In the genomic region with DNA sequence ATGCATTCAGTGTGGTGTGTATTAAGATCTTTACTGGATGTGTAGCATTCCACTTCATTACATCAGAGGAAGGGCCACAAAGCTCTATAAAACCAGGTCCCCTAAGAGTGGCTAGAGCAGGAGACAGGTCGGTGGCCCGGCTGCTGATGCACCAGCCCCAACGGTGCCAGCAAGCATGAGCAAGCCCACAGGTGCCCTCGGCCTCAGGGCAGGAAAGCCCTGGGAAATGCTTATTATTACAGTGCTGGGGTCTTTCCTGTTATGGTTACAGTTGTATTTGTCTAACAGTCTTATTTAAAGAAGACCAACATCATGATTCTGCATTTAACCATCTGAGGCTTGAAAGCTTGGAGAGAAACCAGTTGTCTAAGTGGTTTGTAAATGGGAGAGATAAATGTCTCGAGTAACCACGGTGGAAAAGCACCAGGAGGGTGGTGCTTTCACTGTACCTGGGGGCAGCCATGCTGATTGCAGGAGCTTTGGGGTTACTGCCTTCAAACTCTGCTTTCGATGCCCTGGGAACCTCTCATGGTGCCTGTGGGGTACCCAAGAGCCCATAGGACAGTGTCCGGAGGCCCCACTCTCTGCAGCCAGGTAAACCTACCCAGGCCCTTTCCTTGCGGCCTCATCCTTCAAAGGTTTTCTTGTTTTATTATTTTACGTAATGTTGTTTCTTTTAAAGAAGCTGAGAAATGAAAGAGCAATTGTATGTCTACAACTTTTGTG, we compare ENCODE assay signal across 15 cellular contexts.
DNase-seq lines count a peak whose midpoint lies in the region; ATAC-seq and TF ChIP-seq lines count a peak whose summit lies in the region.
"Had no signal": no experiment of that assay in that cellular context is flagged by ENCODE, and none has a peak within 500 bp of the region (broad histone marks: within the 10 kb centered on the region; RNA-seq: fewer than 3 reads in every experiment).

No MANE protein-coding gene starts in this region.

- H3K9me3 ChIP-seq in upper lobe of right lung, result no peaks in the 10 kb centered on the region

- CTCF ChIA-PET in activated naive CD4-positive, alpha-beta T cell treated with anti-CD3 and anti-CD28 coated beads, Interleukin-2, amount 10 ng/mL, durations not matched to agents 7 days and 5 days (lab: Charles Lee), result no interaction called here

- no peaks in the 10 kb centered on the region for H3K9me3 Mint-ChIP-seq in activated naive CD4-positive, alpha-beta T cell treated with anti-CD3 and anti-CD28 coated beads, Interleukin-2, amount 10 ng/mL, durations not matched to agents 7 days and 5 days
- H3K9me3 Mint-ChIP-seq in activated naive CD8-positive, alpha-beta T cell treated with anti-CD3 and anti-CD28 coated beads, Interleukin-2, amount 50 U/mL, for 24 hours, result no peaks in the 10 kb centered on the region
- H3K9me3 Mint-ChIP-seq: CD4-positive, alpha-beta T cell; H9; IgD-negative memory B cell had no signal

- no peaks in the 10 kb centered on the region for H3K27me3 ChIP-seq in upper lobe of right lung

- intact Hi-C loops in upper lobe of right lung (cut with DNase I), result loop anchor here (10.0 kb wide), 1 partner anchor 137 kb away; the partner anchor contains the start of gene SH3RF3

- peak overlapping the region; percentile 68 for H3K27ac ChIP-seq in VCaP
- H3K27ac ChIP-seq in upper lobe of right lung, result no peak overlapping the region
- H3K27ac ChIP-seq: HL-60 had no signal

- DNase-seq in activated naive CD4-positive, alpha-beta T cell treated with anti-CD3 and anti-CD28 coated beads, Interleukin-2, amount 10 ng/mL, durations not matched to agents 7 days and 5 days, result peak; percentile 8
- DNase-seq in activated naive CD4-positive, alpha-beta T cell treated with Interleukin-2 at 50 U/mL for 16 hours, result no peak
- DNase-seq in mesenteric fat pad (ENCODE audit: low spot score) (peak; percentile 62), upper lobe of right lung (peak; percentile 50), NCI-H2196 treated with DMSO at 0.1 percent for 48 hours (lab: John Stamatoyannopoulos, UW; ENCODE audit: unreplicated experiment) (no peak)
- no peak for DNase-seq in activated naive CD8-positive, alpha-beta T cell treated with anti-CD3 and anti-CD28 coated beads, Interleukin-2, amount 50 U/mL, for 24 hours
- DNase-seq: Calu3, H9, NCI-H524 treated with DMSO at 0.1 percent for 48 hours, RPMI8226, SIG-M5 had no signal

- peaks cover 19% of the 10 kb centered on the region for H3K27me3 Mint-ChIP-seq in activated naive CD4-positive, alpha-beta T cell treated with anti-CD3 and anti-CD28 coated beads, Interleukin-2, amount 10 ng/mL, durations not matched to agents 7 days and 5 days
- H3K27me3 Mint-ChIP-seq in activated naive CD8-positive, alpha-beta T cell treated with anti-CD3 and anti-CD28 coated beads, Interleukin-2, amount 50 U/mL, for 24 hours, result peaks cover 2% of the 10 kb centered on the region
- H3K27me3 Mint-ChIP-seq: CD4-positive, alpha-beta T cell had no signal

- no peaks in the 10 kb centered on the region for H3K36me3 ChIP-seq in upper lobe of right lung

- no peak overlapping the region for H3K4me3 Mint-ChIP-seq in activated naive CD4-positive, alpha-beta T cell treated with anti-CD3 and anti-CD28 coated beads, Interleukin-2, amount 10 ng/mL, durations not matched to agents 7 days and 5 days
- H3K4me3 Mint-ChIP-seq in activated naive CD8-positive, alpha-beta T cell treated with anti-CD3 and anti-CD28 coated beads, Interleukin-2, amount 50 U/mL, for 24 hours, result no peak overlapping the region
- H3K4me3 Mint-ChIP-seq: CD4-positive, alpha-beta T cell; H9 had no signal

- no peak overlapping the region for H3K4me3 ChIP-seq in upper lobe of right lung

- no peak for TF ChIP-seq CTCF in VCaP (conservative IDR thresholded peaks at IDR 0.05)
- TF ChIP-seq CTCF in upper lobe of right lung (IDR thresholded peaks at IDR 0.05), result no peak

- H3K27ac Mint-ChIP-seq in activated naive CD4-positive, alpha-beta T cell treated with anti-CD3 and anti-CD28 coated beads, Interleukin-2, amount 10 ng/mL, durations not matched to agents 7 days and 5 days, result no peak overlapping the region
- H3K27ac Mint-ChIP-seq in activated naive CD8-positive, alpha-beta T cell treated with anti-CD3 and anti-CD28 coated beads, Interleukin-2, amount 50 U/mL, for 24 hours, result no peak overlapping the region
- H3K27ac Mint-ChIP-seq: CD4-positive, alpha-beta T cell; IgD-negative memory B cell had no signal

- H3K36me3 Mint-ChIP-seq in activated naive CD4-positive, alpha-beta T cell treated with anti-CD3 and anti-CD28 coated beads, Interleukin-2, amount 10 ng/mL, durations not matched to agents 7 days and 5 days, result no peaks in the 10 kb centered on the region
- H3K36me3 Mint-ChIP-seq in activated naive CD8-positive, alpha-beta T cell treated with anti-CD3 and anti-CD28 coated beads, Interleukin-2, amount 50 U/mL, for 24 hours (ENCODE audit: low read depth), result no peaks in the 10 kb centered on the region

- H3K4me1 Mint-ChIP-seq in activated naive CD4-positive, alpha-beta T cell treated with anti-CD3 and anti-CD28 coated beads, Interleukin-2, amount 10 ng/mL, durations not matched to agents 7 days and 5 days, result no peaks in the 10 kb centered on the region
- H3K4me1 Mint-ChIP-seq in activated naive CD8-positive, alpha-beta T cell treated with anti-CD3 and anti-CD28 coated beads, Interleukin-2, amount 50 U/mL, for 24 hours, result no peaks in the 10 kb centered on the region

- H3K4me1 ChIP-seq in upper lobe of right lung, result peaks cover 52% of the 10 kb centered on the region

- no peak for ATAC-seq in upper lobe of right lung
- no peak for ATAC-seq in activated naive CD8-positive, alpha-beta T cell treated with anti-CD3 and anti-CD28 coated beads, Interleukin-2, amount 50 U/mL, for 24 hours

Comparison
In these comparisons a context has a peak if more than half of its experiments do, and no peak if none do; other contexts are left out.
1. DNase-seq: peak in activated naive CD4-positive, alpha-beta T cell treated with anti-CD3 and anti-CD28 coated beads, Interleukin-2, amount 10 ng/mL, durations not matched to agents 7 days and 5 days (single experiment), mesenteric fat pad (single experiment) and upper lobe of right lung (single experiment); none in activated naive CD4-positive, alpha-beta T cell treated with Interleukin-2 at 50 U/mL for 16 hours (single experiment), activated naive CD8-positive, alpha-beta T cell treated with anti-CD3 and anti-CD28 coated beads, Interleukin-2, amount 50 U/mL, for 24 hours (single experiment) and NCI-H2196 treated with DMSO at 0.1 percent for 48 hours (single experiment).